ENCODE assay signal across 22 cellular contexts in genomic region chr6:138309695-138310094, GRCh38.
"Had no signal": no experiment of that assay in that cellular context is flagged by ENCODE, and none has a peak within 500 bp of the region (broad histone marks: within the 10 kb centered on the region; RNA-seq: fewer than 3 reads in every experiment).

No MANE protein-coding gene starts in this region.

- H3K36me3 ChIP-seq: cardiac muscle cell, gastrocnemius medialis, thoracic aorta had no signal

- DNase-seq: activated CD4-positive, alpha-beta T cell treated with anti-CD3 and anti-CD28 coated beads for 48 hours; activated CD8-positive, alpha-beta memory T cell treated with anti-CD3 and anti-CD28 coated beads, Interleukin-2, amount 10 ng/mL, durations not matched to agents 7 days and 5 days; activated CD8-positive, alpha-beta T cell treated with anti-CD3 and anti-CD28 coated beads for 36 hours; activated gamma-delta T cell; activated naive CD4-positive, alpha-beta T cell treated with anti-CD3 and anti-CD28 coated beads, Interleukin-2, amount 50 U/mL, for 16 hours; activated naive CD8-positive, alpha-beta T cell treated with anti-CD3 and anti-CD28 coated beads, Interleukin-2, amount 50 U/mL, for 24 hours; activated T-cell treated with anti-CD3 and anti-CD28 coated beads for 4 hours; effector CD4-positive, alpha-beta T cell; gastrocnemius medialis; hippocampal formation; nephron progenitor cell; right cardiac atrium; stimulated activated CD4-positive, alpha-beta T cell treated with anti-CD3 and anti-CD28 coated beads, Interleukin-4, amount 100 ng/mL, for 24 hours; stimulated activated naive CD4-positive, alpha-beta T cell treated with Interleukin-2 at 50 U/mL for 16 hours; T1000 had no signal

- H3K4me3 ChIP-seq: cardiac muscle cell, gastrocnemius medialis, thoracic aorta had no signal

- H3K27me3 Mint-ChIP-seq: activated naive CD8-positive, alpha-beta T cell treated with anti-CD3 and anti-CD28 coated beads, Interleukin-2, amount 50 U/mL, for 24 hours; type B pancreatic cell had no signal

- H3K9me3 Mint-ChIP-seq: activated CD8-positive, alpha-beta T cell treated with anti-CD3 and anti-CD28 coated beads for 36 hours; activated naive CD8-positive, alpha-beta T cell treated with anti-CD3 and anti-CD28 coated beads, Interleukin-2, amount 50 U/mL, for 24 hours; activated T-helper 1 cell treated with anti-CD3 and anti-CD28 coated beads, Interleukin-12 subunit alpha, Interleukin-12 subunit beta, Interleukin-2, Interleukin-4 antibody, amounts not matched to agents 30 ng/mL and 10 ng/mL and 1 ng/mL, durations not matched to agents 14 hours and 24 hours and 36 hours; memory B cell; nephron progenitor cell; T-helper 1 cell treated with Interleukin-12 subunit alpha and Interleukin-12 subunit beta and Interleukin-4 antibody, amounts not matched to agents 30 μg/mL and 1 μg/mL, for 36 hours; type B pancreatic cell had no signal

- ATAC-seq: activated CD8-positive, alpha-beta memory T cell treated with anti-CD3 and anti-CD28 coated beads, Interleukin-2, amount 10 ng/mL, durations not matched to agents 7 days and 5 days; activated CD8-positive, alpha-beta T cell treated with anti-CD3 and anti-CD28 coated beads for 36 hours; activated naive CD8-positive, alpha-beta T cell treated with anti-CD3 and anti-CD28 coated beads, Interleukin-2, amount 50 U/mL, for 24 hours; gastrocnemius medialis; right cardiac atrium had no signal

- H3K27me3 ChIP-seq: cardiac muscle cell, gastrocnemius medialis had no signal

- H3K27ac ChIP-seq: cardiac muscle cell, gastrocnemius medialis, parathyroid adenoma, thoracic aorta had no signal

- H3K9me3 ChIP-seq: gastrocnemius medialis, thoracic aorta had no signal

- H3K27ac Mint-ChIP-seq: activated CD8-positive, alpha-beta memory T cell treated with anti-CD3 and anti-CD28 coated beads, Interleukin-2, amount 10 ng/mL, durations not matched to agents 7 days and 5 days; activated CD8-positive, alpha-beta T cell treated with anti-CD3 and anti-CD28 coated beads for 36 hours; activated naive CD8-positive, alpha-beta T cell treated with anti-CD3 and anti-CD28 coated beads, Interleukin-2, amount 50 U/mL, for 24 hours; activated T-helper 1 cell treated with anti-CD3 and anti-CD28 coated beads, Interleukin-12 subunit alpha, Interleukin-12 subunit beta, Interleukin-2, Interleukin-4 antibody, amounts not matched to agents 30 ng/mL and 10 ng/mL and 1 ng/mL, durations not matched to agents 14 hours and 24 hours and 36 hours; memory B cell; nephron progenitor cell; T-helper 1 cell treated with Interleukin-12 subunit alpha and Interleukin-12 subunit beta and Interleukin-4 antibody, amounts not matched to agents 30 μg/mL and 1 μg/mL, for 36 hours; type B pancreatic cell had no signal

- H3K36me3 Mint-ChIP-seq: activated CD8-positive, alpha-beta memory T cell treated with anti-CD3 and anti-CD28 coated beads, Interleukin-2, amount 10 ng/mL, durations not matched to agents 7 days and 5 days; memory B cell; type B pancreatic cell had no signal

- H3K4me1 Mint-ChIP-seq: activated CD8-positive, alpha-beta memory T cell treated with anti-CD3 and anti-CD28 coated beads, Interleukin-2, amount 10 ng/mL, durations not matched to agents 7 days and 5 days; activated naive CD8-positive, alpha-beta T cell treated with anti-CD3 and anti-CD28 coated beads, Interleukin-2, amount 50 U/mL, for 24 hours; memory B cell had no signal

- H3K4me1 ChIP-seq: gastrocnemius medialis had no signal

- H3K4me3 Mint-ChIP-seq: activated CD8-positive, alpha-beta memory T cell treated with anti-CD3 and anti-CD28 coated beads, Interleukin-2, amount 10 ng/mL, durations not matched to agents 7 days and 5 days; activated CD8-positive, alpha-beta T cell treated with anti-CD3 and anti-CD28 coated beads for 36 hours; activated naive CD8-positive, alpha-beta T cell treated with anti-CD3 and anti-CD28 coated beads, Interleukin-2, amount 50 U/mL, for 24 hours; activated T-helper 1 cell treated with anti-CD3 and anti-CD28 coated beads, Interleukin-12 subunit alpha, Interleukin-12 subunit beta, Interleukin-2, Interleukin-4 antibody, amounts not matched to agents 30 ng/mL and 10 ng/mL and 1 ng/mL, durations not matched to agents 14 hours and 24 hours and 36 hours; memory B cell; nephron progenitor cell; T-helper 1 cell treated with Interleukin-12 subunit alpha and Interleukin-12 subunit beta and Interleukin-4 antibody, amounts not matched to agents 30 μg/mL and 1 μg/mL, for 36 hours; type B pancreatic cell had no signal
